Comparison of ENCODE assay signal across 19 cellular contexts in genomic region chr3:115617573-115617972, GRCh38. TPM values are rescaled to one million over a fixed set of nuclear protein-coding genes. Genes with fewer than 3 reads are reported as not detected.
DNase-seq lines count a peak whose midpoint lies in the region; ATAC-seq lines count a peak whose summit lies in the region.
"Had no signal": no experiment of that assay in that cellular context is flagged by ENCODE, and none has a peak within 500 bp of the region (broad histone marks: within the 10 kb centered on the region; RNA-seq: fewer than 3 reads in every experiment).

No MANE protein-coding gene starts in this region.

- no peaks in the 10 kb centered on the region for H3K36me3 Mint-ChIP-seq in activated CD4-positive, alpha-beta T cell treated with anti-CD3 and anti-CD28 coated beads for 36 hours (ENCODE audit: low read depth)
- H3K36me3 Mint-ChIP-seq in activated T-cell treated with anti-CD3 and anti-CD28 coated beads, Interleukin-2, amount 50 U/mL, for 72 hours (ENCODE audit: insufficient read depth in 2 of 2): no peaks in the 10 kb centered on the region
- H3K36me3 Mint-ChIP-seq: CD14-positive monocyte; CD4-positive, alpha-beta memory T cell had no signal

- CTCF ChIA-PET in activated CD4-positive, alpha-beta T cell treated with anti-CD3 and anti-CD28 coated beads for 36 hours (lab: Charles Lee): no interaction called here

- intact Hi-C loops in activated CD4-positive, alpha-beta T cell treated with anti-CD3 and anti-CD28 coated beads for 36 hours (cut with DNase I, micrococcal nuclease): loop anchor here (2.0 to 5.0 kb wide), 4 partner anchors 41 to 167 kb away; no protein-coding TSS in a partner anchor

- peak; percentile 72 for ATAC-seq in activated CD4-positive, alpha-beta T cell treated with anti-CD3 and anti-CD28 coated beads for 36 hours
- peak; percentile 81 to 84 for ATAC-seq in activated T-cell treated with anti-CD3 and anti-CD28 coated beads, Interleukin-2, amount 50 U/mL, for 72 hours (replicated peaks in 1 of 2)
- peak; percentile 49 for ATAC-seq in GM21717 (IDR thresholded peaks at IDR 0.05; ENCODE audit: unreplicated experiment)
- ATAC-seq in stimulated activated naive CD8-positive, alpha-beta T cell treated with anti-CD3 and anti-CD28 coated beads, Interleukin-15, Interleukin-2, amounts not matched to agents 100 U/mL and 50 U/mL, for 24 hours: peak; percentile 60
- no peak for ATAC-seq in esophagus mucosa
- ATAC-seq: A549, HCT116, HepG2 had no signal

- H3K9me3 Mint-ChIP-seq in activated CD4-positive, alpha-beta T cell treated with anti-CD3 and anti-CD28 coated beads for 36 hours (ENCODE audit: low read depth): peaks cover 2% of the 10 kb centered on the region
- no peaks in the 10 kb centered on the region for H3K9me3 Mint-ChIP-seq in activated T-cell treated with anti-CD3 and anti-CD28 coated beads, Interleukin-2, amount 50 U/mL, for 72 hours
- H3K9me3 Mint-ChIP-seq: HFFc6 had no signal

- peaks cover 20% of the 10 kb centered on the region for H3K4me1 Mint-ChIP-seq in activated CD4-positive, alpha-beta T cell treated with anti-CD3 and anti-CD28 coated beads for 36 hours
- peaks cover 25% of the 10 kb centered on the region for H3K4me1 Mint-ChIP-seq in activated T-cell treated with anti-CD3 and anti-CD28 coated beads, Interleukin-2, amount 50 U/mL, for 72 hours (ENCODE audit: low read depth)
- H3K4me1 Mint-ChIP-seq: CD14-positive monocyte; CD4-positive, alpha-beta memory T cell had no signal

- DNase-seq in activated CD4-positive, alpha-beta T cell treated with anti-CD3 and anti-CD28 coated beads for 36 hours: no peak
- DNase-seq in activated CD4-positive, alpha-beta T cell treated with anti-CD3 and anti-CD28 coated beads for 48 hours: no peak
- DNase-seq in activated T-cell treated with anti-CD3 and anti-CD28 coated beads, Interleukin-2, amount 50 U/mL, for 72 hours: no peak
- DNase-seq in activated T-cell treated with anti-CD3 and anti-CD28 coated beads for 4 hours: no peak
- DNase-seq in stimulated activated naive CD8-positive, alpha-beta T cell treated with anti-CD3 and anti-CD28 coated beads, Interleukin-15, Interleukin-2, amounts not matched to agents 100 U/mL and 50 U/mL, for 24 hours: no peak
- DNase-seq: AML-193; CD4-positive, alpha-beta memory T cell; DMS153; DMS79; GDM1; GOT3; H7; HFFc6 had no signal

- H3K4me3 Mint-ChIP-seq in activated CD4-positive, alpha-beta T cell treated with anti-CD3 and anti-CD28 coated beads for 36 hours: no peak overlapping the region
- H3K4me3 Mint-ChIP-seq in activated T-cell treated with anti-CD3 and anti-CD28 coated beads, Interleukin-2, amount 50 U/mL, for 72 hours: peak overlapping the region; percentile 1 to 42
- H3K4me3 Mint-ChIP-seq: CD14-positive monocyte; CD4-positive, alpha-beta memory T cell; HFFc6 had no signal

- POLR2A ChIA-PET in activated CD4-positive, alpha-beta T cell treated with anti-CD3 and anti-CD28 coated beads for 36 hours (lab: Charles Lee): no interaction called here

- peak overlapping the region; percentile 20 for H3K27ac Mint-ChIP-seq in activated CD4-positive, alpha-beta T cell treated with anti-CD3 and anti-CD28 coated beads for 36 hours
- peak overlapping the region; percentile 46 for H3K27ac Mint-ChIP-seq in activated T-cell treated with anti-CD3 and anti-CD28 coated beads, Interleukin-2, amount 50 U/mL, for 72 hours
- H3K27ac Mint-ChIP-seq: CD14-positive monocyte; CD4-positive, alpha-beta memory T cell; HFFc6 had no signal

- peaks cover 14% of the 10 kb centered on the region for H3K27me3 Mint-ChIP-seq in activated CD4-positive, alpha-beta T cell treated with anti-CD3 and anti-CD28 coated beads for 36 hours
- peaks cover 18% of the 10 kb centered on the region for H3K27me3 Mint-ChIP-seq in activated T-cell treated with anti-CD3 and anti-CD28 coated beads, Interleukin-2, amount 50 U/mL, for 72 hours (ENCODE audit: low read depth)

RNA-seq across cellular contexts. Expression of gene GAP43, which starts 5.7 kb away (rescaled TPM):
- total RNA-seq in activated CD4-positive, alpha-beta T cell treated with anti-CD3 and anti-CD28 coated beads for 36 hours: not detected
- total RNA-seq in activated T-cell treated with anti-CD3 and anti-CD28 coated beads, Interleukin-2, amount 50 U/mL, for 72 hours: not detected
- total RNA-seq in esophagus mucosa: not detected
- total RNA-seq: CD4-positive, alpha-beta memory T cell; HepG2 had no signal
